In genomic region chr12:27635349-27635972, GRCh38 we compare ENCODE assay signal across 9 cellular contexts.
DNase-seq lines count a peak whose midpoint lies in the region; ATAC-seq and TF ChIP-seq lines count a peak whose summit lies in the region.
"Had no signal": no experiment of that assay in that cellular context is flagged by ENCODE, and none has a peak within 500 bp of the region (broad histone marks: within the 10 kb centered on the region; RNA-seq: fewer than 3 reads in every experiment).

No MANE protein-coding gene starts in this region.

- peaks cover 4% of the 10 kb centered on the region for H3K79me2 ChIP-seq in hepatocyte

- peak; percentile 25 for DNase-seq in DMS79 treated with DMSO at 0.1 percent for 48 hours (lab: John Stamatoyannopoulos, UW)
- DNase-seq in DMS79 (lab: John Stamatoyannopoulos, UW) = no peak
- peak; percentile 15 for DNase-seq in NCI-H2029 treated with DMSO at 0.1 percent for 48 hours (lab: John Stamatoyannopoulos, UW)
- DNase-seq in amniotic epithelial cell (ENCODE audit: low read depth) = peak; percentile 70
- DNase-seq in hepatocyte (ENCODE audit: low spot score) = peak; percentile 59
- DNase-seq in tibial artery = no peak
- no peak for DNase-seq in activated CD4-positive, alpha-beta T cell treated with anti-CD3 and anti-CD28 coated beads, Interleukin-2, amount 50 U/mL, for 48 hours

- H3K36me3 ChIP-seq in hepatocyte (replicated peaks; ENCODE audit: insufficient read depth, low read depth) (no peaks in the 10 kb centered on the region), tibial artery (no peaks in the 10 kb centered on the region)

- no peak for ATAC-seq in GM19397 (IDR thresholded peaks at IDR 0.05; ENCODE audit: unreplicated experiment)

- peaks cover 9% of the 10 kb centered on the region for H3K4me1 ChIP-seq in hepatocyte (ENCODE audit: insufficient read depth)
- H3K4me1 ChIP-seq in tibial artery = peaks cover 0 to 25% (median 5%) of the 10 kb centered on the region in 4 donors
- H3K4me1 ChIP-seq: BLaER1 had no signal

- no peak overlapping the region for H3K27ac ChIP-seq in hepatocyte
- no peak overlapping the region for H3K27ac ChIP-seq in tibial artery
- H3K27ac ChIP-seq: BLaER1 had no signal

- no peak overlapping the region for H3K4me2 ChIP-seq in hepatocyte
- H3K4me2 ChIP-seq: BLaER1 had no signal

- intact Hi-C loops in tibial artery (cut with DNase I; ENCODE audit: low total_unique reads) = loop anchor here (5.0 kb wide), 1 partner anchor 198 kb away; no protein-coding TSS in a partner anchor

- no peak overlapping the region for H3K4me3 ChIP-seq in hepatocyte
- H3K4me3 ChIP-seq in tibial artery = no peak overlapping the region
- H3K4me3 ChIP-seq: BLaER1 had no signal

- no peaks in the 10 kb centered on the region for H4K20me1 ChIP-seq in hepatocyte (ENCODE audit: insufficient read depth, poor library complexity, severe bottlenecking)
- H4K20me1 ChIP-seq: BLaER1 had no signal

- no peak overlapping the region for H2AFZ ChIP-seq in hepatocyte

- WGBS in hepatocyte (ENCODE audit: low lambda C conversion rate, missing lambda C conversion rate) = 70% methylated on average over 7 of the region's 7 CpGs

- H3K9me2 ChIP-seq in hepatocyte (replicated peaks; ENCODE audit: insufficient read depth) = no peaks in the 10 kb centered on the region

- TF ChIP-seq CTCF in hepatocyte (IDR thresholded peaks at IDR 0.05; ENCODE audit: poor library complexity) (peak; percentile 73), tibial artery (IDR thresholded peaks at IDR 0.05) (peak; percentile 67 to 78)

- no peaks in the 10 kb centered on the region for H3K27me3 ChIP-seq in hepatocyte
- H3K27me3 ChIP-seq in tibial artery = no peaks in the 10 kb centered on the region
- H3K27me3 ChIP-seq: BLaER1 had no signal

- no peaks in the 10 kb centered on the region for H3K9me3 ChIP-seq in hepatocyte (ENCODE audit: low read depth)
- H3K9me3 ChIP-seq in tibial artery = no peaks in the 10 kb centered on the region
- H3K9me3 ChIP-seq: BLaER1 had no signal

Comparison
In these comparisons a context has a peak if more than half of its experiments do, and no peak if none do; other contexts are left out.
1. DNase-seq: peak in DMS79 treated with DMSO at 0.1 percent for 48 hours (single experiment), NCI-H2029 treated with DMSO at 0.1 percent for 48 hours (single experiment), amniotic epithelial cell (single experiment) and hepatocyte (single experiment); none in DMS79 (single experiment), tibial artery (0 of 2) and activated CD4-positive, alpha-beta T cell treated with anti-CD3 and anti-CD28 coated beads, Interleukin-2, amount 50 U/mL, for 48 hours (0 of 2).